ENCODE assay signal across 8 cellular contexts in the genomic region with DNA sequence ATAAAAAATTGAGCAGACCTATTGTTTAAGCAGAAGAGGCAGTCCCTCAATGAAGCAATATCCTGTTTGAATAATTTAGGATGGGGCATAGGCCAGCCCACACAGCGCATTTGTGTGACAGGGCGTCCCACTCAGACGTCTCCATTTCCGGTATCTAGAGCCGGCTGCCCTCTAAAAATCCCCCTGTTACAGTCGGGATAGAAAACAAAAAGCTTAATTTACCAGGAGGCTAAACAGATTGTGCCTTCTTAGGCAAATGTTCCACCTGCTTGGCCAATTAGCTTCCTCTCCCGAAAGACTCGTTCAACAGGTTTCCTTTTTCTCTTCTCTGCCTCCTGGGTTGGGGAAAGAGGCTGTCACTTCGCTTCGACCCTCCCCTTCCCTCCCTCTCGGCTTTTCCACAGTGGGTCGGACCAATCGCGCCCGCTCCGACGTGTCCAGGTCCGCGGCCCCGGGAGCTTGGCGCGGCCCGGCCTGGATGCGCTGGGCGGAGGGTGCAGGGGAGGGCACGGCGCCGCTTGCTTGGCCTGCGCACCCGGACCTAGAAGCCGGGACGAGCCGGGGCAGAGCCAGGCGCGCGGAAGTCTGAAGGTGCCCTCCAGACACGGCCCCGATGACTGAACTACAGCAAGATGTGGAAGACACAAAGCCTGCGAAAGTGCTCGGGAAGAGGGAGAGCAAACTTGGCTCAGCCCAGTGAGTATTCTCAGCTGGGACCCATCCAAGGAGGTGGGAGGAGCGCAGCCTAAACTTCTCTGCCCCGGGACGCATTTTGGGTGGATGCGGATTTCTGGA. TPM values are rescaled to one million over a fixed set of nuclear protein-coding genes. Genes with fewer than 3 reads are reported as not detected.
A peak's percentile ranks its signal among the peaks of the same experiment; 100 is the strongest.
DNase-seq lines count a peak whose midpoint lies in the region; ATAC-seq lines count a peak whose summit lies in the region.

A gene with protein sequence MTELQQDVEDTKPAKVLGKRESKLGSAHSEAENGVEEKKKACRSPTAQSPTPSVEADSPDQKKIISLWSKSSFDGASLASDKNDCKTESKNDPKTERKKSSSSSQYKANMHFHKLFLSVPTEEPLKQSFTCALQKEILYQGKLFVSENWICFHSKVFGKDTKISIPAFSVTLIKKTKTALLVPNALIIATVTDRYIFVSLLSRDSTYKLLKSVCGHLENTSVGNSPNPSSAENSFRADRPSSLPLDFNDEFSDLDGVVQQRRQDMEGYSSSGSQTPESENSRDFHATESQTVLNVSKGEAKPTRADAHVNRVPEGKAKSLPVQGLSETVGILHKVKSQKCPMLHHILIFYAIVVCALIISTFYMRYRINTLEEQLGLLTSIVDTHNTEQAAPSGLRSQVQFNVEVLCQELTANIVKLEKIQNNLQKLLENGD (plus strand): TSS at position 416 of the 795 bp plus-strand sequence. CDS start 198 bp downstream, at position 614.

- peaks cover 2% of the 10 kb centered on the region for H3K9me3 Mint-ChIP-seq in activated CD8-positive, alpha-beta memory T cell treated with anti-CD3 and anti-CD28 coated beads, Interleukin-2, amount 10 ng/mL, durations not matched to agents 7 days and 5 days (ENCODE audit: low read depth)
- peaks cover 2% of the 10 kb centered on the region for H3K9me3 Mint-ChIP-seq in memory B cell

- H3K27me3 Mint-ChIP-seq in activated CD8-positive, alpha-beta memory T cell treated with anti-CD3 and anti-CD28 coated beads, Interleukin-2, amount 10 ng/mL, durations not matched to agents 7 days and 5 days: no peaks in the 10 kb centered on the region
- H3K27me3 Mint-ChIP-seq in memory B cell: no peaks in the 10 kb centered on the region

- no peaks in the 10 kb centered on the region for H3K9me3 ChIP-seq in endocrine pancreas (ENCODE audit: control insufficient read depth, low read length)

- H3K4me1 Mint-ChIP-seq in activated CD8-positive, alpha-beta memory T cell treated with anti-CD3 and anti-CD28 coated beads, Interleukin-2, amount 10 ng/mL, durations not matched to agents 7 days and 5 days: peaks cover 36% of the 10 kb centered on the region
- peaks cover 20% of the 10 kb centered on the region for H3K4me1 Mint-ChIP-seq in memory B cell

- CTCF ChIA-PET in activated CD8-positive, alpha-beta memory T cell treated with anti-CD3 and anti-CD28 coated beads, Interleukin-2, amount 10 ng/mL, durations not matched to agents 7 days and 5 days (lab: Charles Lee): interaction anchor here (0.7 to 3.8 kb wide), 8 partner anchors 12 to 201 kb away, joined by 3 to 15 read pairs (median 4); no protein-coding TSS in a partner anchor

- no peaks in the 10 kb centered on the region for H3K27me3 ChIP-seq in endocrine pancreas (ENCODE audit: control insufficient read depth, insufficient read depth, low read length)

- peak within 1 kb of the TSS; percentile 58 for H3K4me3 ChIP-seq in endocrine pancreas (ENCODE audit: control insufficient read depth, insufficient read depth, low read length)

- H3K36me3 ChIP-seq in endocrine pancreas (ENCODE audit: control insufficient read depth, insufficient read depth, low read length): no peaks in the 10 kb centered on the region

- DNase-seq in 8988T: peak; percentile 51
- DNase-seq in NCI-H526 treated with DMSO at 0.1 percent for 48 hours (lab: John Stamatoyannopoulos, UW): peak; percentile 73
- peak; percentile 84 for DNase-seq in activated CD8-positive, alpha-beta memory T cell treated with anti-CD3 and anti-CD28 coated beads, Interleukin-2, amount 10 ng/mL, durations not matched to agents 7 days and 5 days
- peak; percentile 28 to 29 for DNase-seq in memory B cell (ENCODE audit: low spot score in 2 of 2)
- peak; percentile 43 for DNase-seq in stimulated activated CD8-positive, alpha-beta memory T cell treated with anti-CD3 and anti-CD28 coated beads, Interleukin-12 subunit alpha, Interleukin-12 subunit beta, amount 100 ng/mL, for 1 hour (ENCODE audit: low read depth)

- ATAC-seq in GM18867 (IDR thresholded peaks at IDR 0.05; ENCODE audit: unreplicated experiment) (peak; percentile 89), HG03097 (IDR thresholded peaks at IDR 0.05; ENCODE audit: low FRiP score, unreplicated experiment) (peak; percentile 83), memory B cell (ENCODE audit: low read depth) (peak; percentile 86)
- ATAC-seq in activated CD8-positive, alpha-beta memory T cell treated with anti-CD3 and anti-CD28 coated beads, Interleukin-2, amount 10 ng/mL, durations not matched to agents 7 days and 5 days: peak; percentile 89

- H3K4me3 Mint-ChIP-seq in activated CD8-positive, alpha-beta memory T cell treated with anti-CD3 and anti-CD28 coated beads, Interleukin-2, amount 10 ng/mL, durations not matched to agents 7 days and 5 days: peak within 1 kb of the TSS; percentile 84
- H3K4me3 Mint-ChIP-seq in memory B cell: peak within 1 kb of the TSS; percentile 85

- peaks cover 9% of the 10 kb centered on the region for H3K4me1 ChIP-seq in endocrine pancreas (ENCODE audit: control insufficient read depth, insufficient read depth, low read length)

- peak within 1 kb of the TSS; percentile 82 for H3K27ac Mint-ChIP-seq in activated CD8-positive, alpha-beta memory T cell treated with anti-CD3 and anti-CD28 coated beads, Interleukin-2, amount 10 ng/mL, durations not matched to agents 7 days and 5 days
- peak within 1 kb of the TSS; percentile 90 for H3K27ac Mint-ChIP-seq in memory B cell

- H3K36me3 Mint-ChIP-seq in activated CD8-positive, alpha-beta memory T cell treated with anti-CD3 and anti-CD28 coated beads, Interleukin-2, amount 10 ng/mL, durations not matched to agents 7 days and 5 days: peaks cover 10% of the 10 kb centered on the region
- no peaks in the 10 kb centered on the region for H3K36me3 Mint-ChIP-seq in memory B cell

- H3K9ac ChIP-seq in endocrine pancreas (ENCODE audit: control insufficient read depth, insufficient read depth, low read length): no peak within 1 kb of the TSS

RNA-seq across cellular contexts. Expression of the gene that starts here (rescaled TPM):
- total RNA-seq in activated CD8-positive, alpha-beta memory T cell treated with anti-CD3 and anti-CD28 coated beads, Interleukin-2, amount 10 ng/mL, durations not matched to agents 7 days and 5 days: 1 to 10 TPM; 4.3 to 7.2 TPM

Comparison
In these comparisons a context has a peak if more than half of its experiments do, and no peak if none do; other contexts are left out.
1. Peak in every context shown above with its lines: DNase-seq, ATAC-seq and H3K4me3 ChIP-seq.
2. DNase-seq: peak in every context shown above with its lines; median percentile 84 in activated CD8-positive, alpha-beta memory T cell treated with anti-CD3 and anti-CD28 coated beads, Interleukin-2, amount 10 ng/mL, durations not matched to agents 7 days and 5 days; 73 in NCI-H526 treated with DMSO at 0.1 percent for 48 hours; 51 in 8988T; 43 in stimulated activated CD8-positive, alpha-beta memory T cell treated with anti-CD3 and anti-CD28 coated beads, Interleukin-12 subunit alpha, Interleukin-12 subunit beta, amount 100 ng/mL, for 1 hour; 28 in memory B cell.